In the genomic region with DNA sequence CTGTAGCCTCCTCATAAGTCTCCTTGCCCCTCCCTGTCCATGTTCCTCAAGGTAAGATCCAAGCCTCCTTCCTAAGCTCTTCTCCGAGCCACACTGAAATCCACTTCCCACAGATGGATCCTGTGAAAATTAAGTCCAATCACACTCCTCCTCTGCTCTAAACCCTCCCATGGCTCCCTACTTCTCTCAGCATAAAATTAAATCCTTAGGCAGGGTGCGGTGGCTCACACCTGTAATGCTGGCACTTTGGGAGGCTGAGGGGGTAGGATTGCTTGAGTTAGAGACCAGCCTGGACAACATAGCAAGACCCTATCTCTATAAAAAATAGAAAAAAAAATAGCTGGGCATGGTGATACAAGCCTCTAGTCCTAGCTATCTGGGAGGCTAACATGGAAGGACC, we compare ENCODE assay signal across 1 cellular context.
TF ChIP-seq lines count a peak whose summit lies in the region.

No MANE protein-coding gene starts in this region.

TF ChIP-seq in HepG2, 621 proteins besides CTCF, POLR2A, EP300 and RAD21:
- TF ChIP-seq, protein P1, sequence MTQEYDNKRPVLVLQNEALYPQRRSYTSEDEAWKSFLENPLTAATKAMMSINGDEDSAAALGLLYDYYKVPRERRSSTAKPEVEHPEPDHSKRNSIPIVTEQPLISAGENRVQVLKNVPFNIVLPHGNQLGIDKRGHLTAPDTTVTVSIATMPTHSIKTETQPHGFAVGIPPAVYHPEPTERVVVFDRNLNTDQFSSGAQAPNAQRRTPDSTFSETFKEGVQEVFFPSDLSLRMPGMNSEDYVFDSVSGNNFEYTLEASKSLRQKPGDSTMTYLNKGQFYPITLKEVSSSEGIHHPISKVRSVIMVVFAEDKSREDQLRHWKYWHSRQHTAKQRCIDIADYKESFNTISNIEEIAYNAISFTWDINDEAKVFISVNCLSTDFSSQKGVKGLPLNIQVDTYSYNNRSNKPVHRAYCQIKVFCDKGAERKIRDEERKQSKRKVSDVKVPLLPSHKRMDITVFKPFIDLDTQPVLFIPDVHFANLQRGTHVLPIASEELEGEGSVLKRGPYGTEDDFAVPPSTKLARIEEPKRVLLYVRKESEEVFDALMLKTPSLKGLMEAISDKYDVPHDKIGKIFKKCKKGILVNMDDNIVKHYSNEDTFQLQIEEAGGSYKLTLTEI (CRISPR knock-in tag; conservative IDR thresholded peaks at IDR 0.05) = no peak
- TF ChIP-seq FOXK2 (IDR thresholded peaks at IDR 0.05) = no peak
- TF ChIP-seq ZNF543 (CRISPR knock-in tag; IDR thresholded peaks at IDR 0.05) = no peak
- TF ChIP-seq SRF (IDR thresholded peaks at IDR 0.05; ENCODE audit: low read depth, low read length) = no peak
- no peak for TF ChIP-seq ZNF563 (CRISPR knock-in tag; IDR thresholded peaks at IDR 0.05)
- TF ChIP-seq ZNF121 (CRISPR knock-in tag; IDR thresholded peaks at IDR 0.05) = peak; percentile 65
- TF ChIP-seq RAD51 (IDR thresholded peaks at IDR 0.05; ENCODE audit: borderline replicate concordance) = no peak
- TF ChIP-seq AGO2 (optimal IDR thresholded peaks at IDR 0.05; ENCODE audit: low read depth, low read length) = no peak
